Comparison of ENCODE assay signal across 19 cellular contexts in genomic region chr2:10523406-10524189, GRCh38.
"Had no signal": no experiment of that assay in that cellular context is flagged by ENCODE, and none has a peak within 500 bp of the region (broad histone marks: within the 10 kb centered on the region; RNA-seq: fewer than 3 reads in every experiment).

No MANE protein-coding gene starts in this region.

- H3K9me3 ChIP-seq: body of pancreas, colonic mucosa, esophagus squamous epithelium, left ventricle myocardium inferior, psoas muscle, thyroid gland had no signal

- H3K27me3 ChIP-seq: body of pancreas, colonic mucosa, esophagus squamous epithelium, thyroid gland had no signal

- ATAC-seq: activated naive CD4-positive, alpha-beta T cell treated with anti-CD3 and anti-CD28 coated beads, Interleukin-2, amount 50 U/mL, for 72 hours; body of pancreas; psoas muscle had no signal

- H3K9me3 Mint-ChIP-seq: activated CD4-positive, alpha-beta memory T cell treated with anti-CD3 and anti-CD28 coated beads for 36 hours; activated naive CD4-positive, alpha-beta T cell treated with anti-CD3 and anti-CD28 coated beads, Interleukin-2, amount 50 U/mL, for 72 hours; activated T-helper 2 cell treated with anti-CD3 and anti-CD28 coated beads, Interferon-gamma antibody, Interleukin-2, Interleukin-4, amounts not matched to agents 10 μg/mL and 5 μg/mL and 100 μg/mL, durations not matched to agents 14 hours and 24 hours and 36 hours; nephron; stimulated activated memory B cell treated with anti-CD40 and anti-IgM and Interleukin-4, amounts not matched to agents 10 μg/mL and 1 μg/mL and 100 μg/mL, for 72 hours had no signal

- H3K27ac Mint-ChIP-seq: activated CD4-positive, alpha-beta memory T cell treated with anti-CD3 and anti-CD28 coated beads for 36 hours; activated naive CD4-positive, alpha-beta T cell treated with anti-CD3 and anti-CD28 coated beads, Interleukin-2, amount 50 U/mL, for 72 hours; activated T-helper 2 cell treated with anti-CD3 and anti-CD28 coated beads, Interferon-gamma antibody, Interleukin-2, Interleukin-4, amounts not matched to agents 10 μg/mL and 5 μg/mL and 100 μg/mL, durations not matched to agents 14 hours and 24 hours and 36 hours; nephron; stimulated activated memory B cell treated with anti-CD40 and anti-IgM and Interleukin-4, amounts not matched to agents 10 μg/mL and 1 μg/mL and 100 μg/mL, for 72 hours had no signal

- H3K4me3 ChIP-seq: body of pancreas, colonic mucosa, esophagus squamous epithelium, left ventricle myocardium inferior, psoas muscle, SK-N-MC, thyroid gland had no signal

- H3K27me3 Mint-ChIP-seq: activated CD4-positive, alpha-beta memory T cell treated with anti-CD3 and anti-CD28 coated beads for 36 hours had no signal

- H3K4me1 Mint-ChIP-seq: nephron; stimulated activated memory B cell treated with anti-CD40 and anti-IgM and Interleukin-4, amounts not matched to agents 10 μg/mL and 1 μg/mL and 100 μg/mL, for 72 hours had no signal

- H3K36me3 Mint-ChIP-seq: activated CD4-positive, alpha-beta memory T cell treated with anti-CD3 and anti-CD28 coated beads for 36 hours; activated naive CD4-positive, alpha-beta T cell treated with anti-CD3 and anti-CD28 coated beads, Interleukin-2, amount 50 U/mL, for 72 hours; stimulated activated memory B cell treated with anti-CD40 and anti-IgM and Interleukin-4, amounts not matched to agents 10 μg/mL and 1 μg/mL and 100 μg/mL, for 72 hours had no signal

- DNase-seq: activated CD4-positive, alpha-beta memory T cell treated with anti-CD3 and anti-CD28 coated beads for 36 hours; amygdala; body of pancreas; central memory CD4-positive, alpha-beta T cell; colonic mucosa; effector CD4-positive, alpha-beta T cell; esophagus squamous epithelium; hippocampal formation; left ventricle myocardium inferior; mesenchymal stem cell; psoas muscle; stimulated activated CD4-positive, alpha-beta T cell treated with anti-CD3 and anti-CD28 coated beads, Interleukin-2, amount 100 ng/mL, for 48 hours; T-helper 9 cell; thyroid gland had no signal

- H3K4me3 Mint-ChIP-seq: activated CD4-positive, alpha-beta memory T cell treated with anti-CD3 and anti-CD28 coated beads for 36 hours; nephron; stimulated activated memory B cell treated with anti-CD40 and anti-IgM and Interleukin-4, amounts not matched to agents 10 μg/mL and 1 μg/mL and 100 μg/mL, for 72 hours had no signal

- H3K4me1 ChIP-seq: body of pancreas, colonic mucosa, esophagus squamous epithelium, left ventricle myocardium inferior, psoas muscle, thyroid gland had no signal

- H3K27ac ChIP-seq: body of pancreas, colonic mucosa, esophagus squamous epithelium, left ventricle myocardium inferior, psoas muscle, SK-N-MC, thyroid gland had no signal

- H3K36me3 ChIP-seq: colonic mucosa, esophagus squamous epithelium, left ventricle myocardium inferior, thyroid gland had no signal
